In genomic region chr16:79599837-79600635, GRCh38 we compare ENCODE assay signal across 8 cellular contexts. TPM values are rescaled to one million over a fixed set of nuclear protein-coding genes. Genes with fewer than 3 reads are reported as not detected.
A peak's percentile ranks its signal among the peaks of the same experiment; 100 is the strongest.
DNase-seq lines count a peak whose midpoint lies in the region; ATAC-seq and FAIRE-seq lines count a peak whose summit lies in the region.

No MANE protein-coding gene starts in this region.

- 0 to 1% (median 0%) methylated on average over 52 to 80 of the region's 84 CpGs for WGBS in small intestine, 3 donors

- peaks cover 0 to 6% of the 10 kb centered on the region in 2 donors for H3K36me3 ChIP-seq in small intestine (ENCODE audit: control insufficient read depth in 2 of 2, insufficient read depth in 2 of 2, low read length in 2 of 2)

- DNase-seq in DMS53 treated with DMSO at 0.1 percent for 48 hours (lab: John Stamatoyannopoulos, UW; ENCODE audit: unreplicated experiment), result peak; percentile 44
- DNase-seq in HK-2 (ENCODE audit: unreplicated experiment), result peak; percentile 50
- peak; percentile 30 for DNase-seq in T follicular helper cell (ENCODE audit: low read depth)
- peak in 54 of 61 donors; percentile 28 to 82 (median 58) for DNase-seq in caudate nucleus (lab: John Stamatoyannopoulos, UW)
- DNase-seq in iris pigment epithelial cell (ENCODE audit: low read depth), result peak; percentile 55
- DNase-seq in small intestine, result peak; percentile 43
- no peak for DNase-seq in NCI-H187 treated with DMSO at 0.1 percent for 48 hours (lab: John Stamatoyannopoulos, UW)

- peak overlapping the region; percentile 69 to 76 for H3K4me3 ChIP-seq in small intestine (ENCODE audit: low read depth in 1 of 2, low read length in 2 of 2)

- peak overlapping the region; percentile 98 for H3K27ac ChIP-seq in caudate nucleus (ENCODE audit: low read depth, low read length)
- peak overlapping the region; percentile 92 to 96 for H3K27ac ChIP-seq in small intestine (ENCODE audit: low read depth in 1 of 2, low read length in 1 of 2)

- H3K27me3 ChIP-seq in small intestine (ENCODE audit: control insufficient read depth in 2 of 2, insufficient read depth in 2 of 2, low read length in 2 of 2), result no peaks in the 10 kb centered on the region

- H3K4me1 ChIP-seq in small intestine (ENCODE audit: control insufficient read depth in 2 of 2, insufficient read depth in 1 of 2, low read depth in 1 of 2, low read length in 1 of 2), result peaks cover 0 to 3% of the 10 kb centered on the region in 2 donors

- no peak for ATAC-seq in GM21515 (IDR thresholded peaks at IDR 0.05; ENCODE audit: unreplicated experiment)

- FAIRE-seq in small intestine (lab: Jason Lieb, UNC), result no peak

- H3K9me3 ChIP-seq in small intestine (ENCODE audit: control insufficient read depth, low read depth), result no peaks in the 10 kb centered on the region

RNA-seq across cellular contexts. Expression of gene MAF, which starts 0.5 kb away (rescaled TPM):
- 10 to 100 TPM; 23.7 to 65.9 (median 59.5) TPM for polyA plus RNA-seq in small intestine
